In genomic region chr7:77082192-77082591, GRCh38 we compare ENCODE assay signal across 20 cellular contexts. TPM values are rescaled to one million over a fixed set of nuclear protein-coding genes. Genes with fewer than 3 reads are reported as not detected.
"Had no signal": no experiment of that assay in that cellular context is flagged by ENCODE, and none has a peak within 500 bp of the region (broad histone marks: within the 10 kb centered on the region; RNA-seq: fewer than 3 reads in every experiment).

No MANE protein-coding gene starts in this region.

RNA-seq across cellular contexts. Expression of gene SPDYE18, which starts 19.8 kb away (rescaled TPM):
- total RNA-seq: osteoblast, smooth muscle cell, upper lobe of right lung had no signal

RNA-seq across cellular contexts. Expression of gene SPDYE17, which starts 50.0 kb away (rescaled TPM):
- total RNA-seq: natural killer cell, occipital lobe, osteoblast, ovary, progenitor cell of endocrine pancreas, psoas muscle, renal cortical epithelial cell, right cardiac atrium, right lobe of liver, sigmoid colon, smooth muscle cell, spleen, suprapubic skin, testis, transverse colon, upper lobe of right lung, urinary bladder, uterus had no signal
- polyA plus RNA-seq: neural cell, ovary, psoas muscle, right cardiac atrium, sigmoid colon, smooth muscle cell, spleen, thymus, urinary bladder had no signal
